ENCODE assay signal across 31 cellular contexts in the genomic region with DNA sequence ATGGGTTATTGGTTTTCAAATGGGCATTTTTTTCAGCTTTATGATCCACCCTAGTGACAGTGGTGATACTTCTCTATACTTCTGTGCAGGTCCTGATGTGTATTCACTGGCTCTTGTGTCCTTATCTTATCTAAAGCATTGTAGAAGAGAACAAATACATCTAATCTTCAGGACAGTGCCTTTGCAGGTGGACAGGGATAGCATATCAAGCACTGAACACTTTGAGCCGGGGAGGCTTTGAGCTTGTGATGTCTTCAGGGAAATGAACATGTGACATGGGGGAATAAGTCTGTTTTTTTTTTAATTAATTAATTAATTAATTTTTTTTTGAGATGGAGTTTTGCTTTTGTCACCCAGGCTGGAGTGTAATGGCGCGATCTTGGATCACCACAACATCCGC.
"Had no signal": no experiment of that assay in that cellular context is flagged by ENCODE, and none has a peak within 500 bp of the region (broad histone marks: within the 10 kb centered on the region; RNA-seq: fewer than 3 reads in every experiment).

No MANE protein-coding gene starts in this region.

- H3K27ac Mint-ChIP-seq: activated CD4-positive, alpha-beta memory T cell treated with anti-CD3 and anti-CD28 coated beads for 36 hours; activated CD4-positive, alpha-beta T cell treated with anti-CD3 and anti-CD28 coated beads for 36 hours; activated CD4-positive, alpha-beta T cell treated with anti-CD3 and anti-CD28 coated beads, Interleukin-2, amount 10 ng/mL, durations not matched to agents 24 days and 14 days; activated CD8-positive, alpha-beta memory T cell treated with anti-CD3 and anti-CD28 coated beads, Interleukin-2, amount 10 ng/mL, durations not matched to agents 7 days and 5 days; activated CD8-positive, alpha-beta T cell treated with anti-CD3 and anti-CD28 coated beads, Interleukin-2, amount 10 ng/mL, durations not matched to agents 7 days and 5 days; activated naive CD4-positive, alpha-beta T cell treated with anti-CD3 and anti-CD28 coated beads for 36 hours; activated naive CD4-positive, alpha-beta T cell treated with anti-CD3 and anti-CD28 coated beads, Interleukin-2, amount 50 U/mL, for 24 hours; activated naive CD8-positive, alpha-beta T cell treated with anti-CD3 and anti-CD28 coated beads for 36 hours; activated naive CD8-positive, alpha-beta T cell treated with anti-CD3 and anti-CD28 coated beads, Interleukin-2, amount 50 U/mL, for 24 hours; activated T-helper 1 cell treated with anti-CD3 and anti-CD28 coated beads, Interleukin-12 subunit alpha, Interleukin-12 subunit beta, Interleukin-2, Interleukin-4 antibody, amounts not matched to agents 30 ng/mL and 10 ng/mL and 1 ng/mL, durations not matched to agents 14 hours and 24 hours and 36 hours; activated T-helper 2 cell treated with anti-CD3 and anti-CD28 coated beads, Interferon-gamma antibody, Interleukin-2, Interleukin-4, amounts not matched to agents 10 μg/mL and 5 μg/mL and 100 μg/mL, durations not matched to agents 14 hours and 24 hours and 36 hours; effector memory CD8-positive, alpha-beta T cell had no signal

- H3K36me3 Mint-ChIP-seq: activated CD4-positive, alpha-beta memory T cell treated with anti-CD3 and anti-CD28 coated beads for 36 hours; activated CD8-positive, alpha-beta memory T cell treated with anti-CD3 and anti-CD28 coated beads, Interleukin-2, amount 10 ng/mL, durations not matched to agents 7 days and 5 days; activated naive CD4-positive, alpha-beta T cell treated with anti-CD3 and anti-CD28 coated beads, Interleukin-2, amount 50 U/mL, for 24 hours; activated naive CD8-positive, alpha-beta T cell treated with anti-CD3 and anti-CD28 coated beads for 36 hours had no signal

- ATAC-seq: activated CD4-positive, alpha-beta T cell treated with anti-CD3 and anti-CD28 coated beads for 36 hours; activated CD8-positive, alpha-beta memory T cell treated with anti-CD3 and anti-CD28 coated beads, Interleukin-2, amount 10 ng/mL, durations not matched to agents 7 days and 5 days; activated CD8-positive, alpha-beta T cell treated with anti-CD3 and anti-CD28 coated beads, Interleukin-2, amount 10 ng/mL, durations not matched to agents 7 days and 5 days; activated naive CD8-positive, alpha-beta T cell treated with anti-CD3 and anti-CD28 coated beads, Interleukin-2, amount 50 U/mL, for 24 hours; body of pancreas; effector memory CD8-positive, alpha-beta T cell; gastroesophageal sphincter had no signal

- H3K4me1 Mint-ChIP-seq: activated CD4-positive, alpha-beta T cell treated with anti-CD3 and anti-CD28 coated beads for 36 hours; activated CD4-positive, alpha-beta T cell treated with anti-CD3 and anti-CD28 coated beads, Interleukin-2, amount 10 ng/mL, durations not matched to agents 24 days and 14 days; activated CD8-positive, alpha-beta memory T cell treated with anti-CD3 and anti-CD28 coated beads, Interleukin-2, amount 10 ng/mL, durations not matched to agents 7 days and 5 days; activated naive CD4-positive, alpha-beta T cell treated with anti-CD3 and anti-CD28 coated beads, Interleukin-2, amount 50 U/mL, for 24 hours; activated naive CD8-positive, alpha-beta T cell treated with anti-CD3 and anti-CD28 coated beads for 36 hours; activated naive CD8-positive, alpha-beta T cell treated with anti-CD3 and anti-CD28 coated beads, Interleukin-2, amount 50 U/mL, for 24 hours had no signal

- H3K4me3 Mint-ChIP-seq: activated CD4-positive, alpha-beta memory T cell treated with anti-CD3 and anti-CD28 coated beads for 36 hours; activated CD4-positive, alpha-beta T cell treated with anti-CD3 and anti-CD28 coated beads for 36 hours; activated CD4-positive, alpha-beta T cell treated with anti-CD3 and anti-CD28 coated beads, Interleukin-2, amount 10 ng/mL, durations not matched to agents 24 days and 14 days; activated CD8-positive, alpha-beta memory T cell treated with anti-CD3 and anti-CD28 coated beads, Interleukin-2, amount 10 ng/mL, durations not matched to agents 7 days and 5 days; activated CD8-positive, alpha-beta T cell treated with anti-CD3 and anti-CD28 coated beads, Interleukin-2, amount 10 ng/mL, durations not matched to agents 7 days and 5 days; activated naive CD4-positive, alpha-beta T cell treated with anti-CD3 and anti-CD28 coated beads for 36 hours; activated naive CD4-positive, alpha-beta T cell treated with anti-CD3 and anti-CD28 coated beads, Interleukin-2, amount 50 U/mL, for 24 hours; activated naive CD8-positive, alpha-beta T cell treated with anti-CD3 and anti-CD28 coated beads for 36 hours; activated naive CD8-positive, alpha-beta T cell treated with anti-CD3 and anti-CD28 coated beads, Interleukin-2, amount 50 U/mL, for 24 hours; activated T-helper 1 cell treated with anti-CD3 and anti-CD28 coated beads, Interleukin-12 subunit alpha, Interleukin-12 subunit beta, Interleukin-2, Interleukin-4 antibody, amounts not matched to agents 30 ng/mL and 10 ng/mL and 1 ng/mL, durations not matched to agents 14 hours and 24 hours and 36 hours; effector memory CD8-positive, alpha-beta T cell had no signal

- H3K27me3 Mint-ChIP-seq: activated CD4-positive, alpha-beta memory T cell treated with anti-CD3 and anti-CD28 coated beads for 36 hours; activated CD4-positive, alpha-beta T cell treated with anti-CD3 and anti-CD28 coated beads for 36 hours; activated CD4-positive, alpha-beta T cell treated with anti-CD3 and anti-CD28 coated beads, Interleukin-2, amount 10 ng/mL, durations not matched to agents 24 days and 14 days; activated CD8-positive, alpha-beta memory T cell treated with anti-CD3 and anti-CD28 coated beads, Interleukin-2, amount 10 ng/mL, durations not matched to agents 7 days and 5 days; activated naive CD4-positive, alpha-beta T cell treated with anti-CD3 and anti-CD28 coated beads, Interleukin-2, amount 50 U/mL, for 24 hours; activated naive CD8-positive, alpha-beta T cell treated with anti-CD3 and anti-CD28 coated beads, Interleukin-2, amount 50 U/mL, for 24 hours; effector memory CD8-positive, alpha-beta T cell had no signal

- H3K27me3 ChIP-seq: adrenal gland, body of pancreas, esophagus squamous epithelium, gastroesophageal sphincter had no signal

- H3K36me3 ChIP-seq: adrenal gland, esophagus squamous epithelium, gastroesophageal sphincter had no signal

- H3K9me3 Mint-ChIP-seq: activated CD4-positive, alpha-beta memory T cell treated with anti-CD3 and anti-CD28 coated beads for 36 hours; activated CD4-positive, alpha-beta T cell treated with anti-CD3 and anti-CD28 coated beads, Interleukin-2, amount 10 ng/mL, durations not matched to agents 24 days and 14 days; activated naive CD4-positive, alpha-beta T cell treated with anti-CD3 and anti-CD28 coated beads for 36 hours; activated naive CD4-positive, alpha-beta T cell treated with anti-CD3 and anti-CD28 coated beads, Interleukin-2, amount 50 U/mL, for 24 hours; activated naive CD8-positive, alpha-beta T cell treated with anti-CD3 and anti-CD28 coated beads for 36 hours; activated naive CD8-positive, alpha-beta T cell treated with anti-CD3 and anti-CD28 coated beads, Interleukin-2, amount 50 U/mL, for 24 hours; activated T-helper 1 cell treated with anti-CD3 and anti-CD28 coated beads, Interleukin-12 subunit alpha, Interleukin-12 subunit beta, Interleukin-2, Interleukin-4 antibody, amounts not matched to agents 30 ng/mL and 10 ng/mL and 1 ng/mL, durations not matched to agents 14 hours and 24 hours and 36 hours; activated T-helper 2 cell treated with anti-CD3 and anti-CD28 coated beads, Interferon-gamma antibody, Interleukin-2, Interleukin-4, amounts not matched to agents 10 μg/mL and 5 μg/mL and 100 μg/mL, durations not matched to agents 14 hours and 24 hours and 36 hours; effector memory CD8-positive, alpha-beta T cell had no signal

- DNase-seq: activated CD4-positive, alpha-beta memory T cell treated with anti-CD3 and anti-CD28 coated beads for 36 hours; activated CD4-positive, alpha-beta T cell treated with anti-CD3 and anti-CD28 coated beads for 36 hours; activated CD4-positive, alpha-beta T cell treated with anti-CD3 and anti-CD28 coated beads, Interleukin-2, amount 10 ng/mL, durations not matched to agents 24 days and 14 days; activated CD4-positive, CD25-positive, alpha-beta regulatory T cell; activated CD4-positive, CD25-positive, alpha-beta regulatory T cell treated with anti-CD3 and anti-CD28 coated beads, Interleukin-2, amount 50 U/mL, for 72 hours; activated CD8-positive, alpha-beta memory T cell treated with anti-CD3 and anti-CD28 coated beads, Interleukin-2, amount 10 ng/mL, durations not matched to agents 7 days and 5 days; activated CD8-positive, alpha-beta memory T cell treated with anti-CD3 and anti-CD28 coated beads, Interleukin-2, amount 50 U/mL, for 4 hours; activated CD8-positive, alpha-beta T cell treated with anti-CD3 and anti-CD28 coated beads, Interleukin-2, amount 10 ng/mL, durations not matched to agents 7 days and 5 days; activated effector memory CD4-positive, alpha-beta T cell treated with anti-CD3 and anti-CD28 coated beads, Interleukin-2, amount 50 U/mL, for 16 hours; activated naive CD4-positive, alpha-beta T cell treated with anti-CD3 and anti-CD28 coated beads for 36 hours; activated naive CD8-positive, alpha-beta T cell treated with anti-CD3 and anti-CD28 coated beads for 36 hours; activated naive CD8-positive, alpha-beta T cell treated with anti-CD3 and anti-CD28 coated beads, Interleukin-2, amount 50 U/mL, for 24 hours; activated T-cell treated with anti-CD3 and anti-CD28 coated beads, Interleukin-2, amount 50 U/mL, for 1 hour; activated T-cell treated with anti-CD3 and anti-CD28 coated beads, Interleukin-2, amount 50 U/mL, for 48 hours; adrenal gland; amygdala; aorta; body of pancreas; caudate nucleus; cortex of kidney; dermis blood vessel endothelial cell; effector CD4-positive, alpha-beta T cell; effector memory CD8-positive, alpha-beta T cell; esophagus squamous epithelium; foreskin melanocyte; T-helper 2 cell had no signal

- H3K9me3 ChIP-seq: adrenal gland, body of pancreas, esophagus squamous epithelium, gastroesophageal sphincter had no signal

- H3K27ac ChIP-seq: adrenal gland, body of pancreas, epithelial cell of prostate, esophagus squamous epithelium, gastroesophageal sphincter had no signal

- H3K4me3 ChIP-seq: adrenal gland, body of pancreas, esophagus squamous epithelium, gastroesophageal sphincter had no signal

- H3K4me1 ChIP-seq: adrenal gland, esophagus squamous epithelium, gastroesophageal sphincter had no signal
